Comparison of ENCODE assay signal across 8 cellular contexts in genomic region chr2:98730053-98730850, GRCh38. TPM values are rescaled to one million over a fixed set of nuclear protein-coding genes. Genes with fewer than 3 reads are reported as not detected.
DNase-seq lines count a peak whose midpoint lies in the region; ATAC-seq, FAIRE-seq and TF ChIP-seq lines count a peak whose summit lies in the region.

No MANE protein-coding gene starts in this region.

- no peak overlapping the region for H2BK120ac ChIP-seq in H1 (replicated peaks; ENCODE audit: low read depth, low read length)

- no peaks in the 10 kb centered on the region for H3K9me3 Mint-ChIP-seq in activated CD8-positive, alpha-beta memory T cell treated with anti-CD3 and anti-CD28 coated beads, Interleukin-2, amount 10 ng/mL, durations not matched to agents 7 days and 5 days (ENCODE audit: low read depth)

- H3K4ac ChIP-seq in H1 (replicated peaks; ENCODE audit: insufficient read length, low read depth, low read length): no peak overlapping the region

- H3K27me3 Mint-ChIP-seq in activated CD8-positive, alpha-beta memory T cell treated with anti-CD3 and anti-CD28 coated beads, Interleukin-2, amount 10 ng/mL, durations not matched to agents 7 days and 5 days: no peaks in the 10 kb centered on the region

- H3K56ac ChIP-seq in H1 (replicated peaks; ENCODE audit: insufficient read length, low read depth, low read length): no peak overlapping the region

- no peak overlapping the region for H2BK5ac ChIP-seq in H1 (ENCODE audit: low read depth, low read length)

- peak overlapping the region; percentile 86 for H3K27ac Mint-ChIP-seq in activated CD8-positive, alpha-beta memory T cell treated with anti-CD3 and anti-CD28 coated beads, Interleukin-2, amount 10 ng/mL, durations not matched to agents 7 days and 5 days

- no peak overlapping the region for H2BK20ac ChIP-seq in H1 (ENCODE audit: low read length)

- H4K5ac ChIP-seq in H1 (ENCODE audit: insufficient read length, low read depth, low read length): no peak overlapping the region

- H3K4me3 ChIP-seq in H1 (ENCODE audit: extremely low read depth in 1 of 4, insufficient read depth in 2 of 4, low read depth in 3 of 4, low read length in 4 of 4): peak overlapping the region; percentile 46 to 70 (median 55)
- H3K4me3 ChIP-seq in mesodermal cell (ENCODE audit: extremely low read depth, insufficient read depth, low read length, poor library complexity, severe bottlenecking): peak overlapping the region; percentile 44

- H3K23me2 ChIP-seq in H1 (ENCODE audit: low read depth, low read length): peaks cover 4% of the 10 kb centered on the region; the same call in 1 of the 2 replicates

- H3K79me2 ChIP-seq in H1 (ENCODE audit: control insufficient read depth in 1 of 2, insufficient read depth in 2 of 2, low read length in 2 of 2): no peaks in the 10 kb centered on the region

- WGBS in H1 (ENCODE audit: extremely low coverage in 1 of 2, insufficient coverage in 1 of 2, insufficient read length in 1 of 2, insufficient replicate concordance in 2 of 2, low coverage in 1 of 2, low lambda C conversion rate in 2 of 2, missing lambda C conversion rate in 1 of 2), 2 experiments: 11% methylated on average over 25 of the region's 70 CpGs; no CpG with 5 or more reads in 1 of the 2 experiments
- WGBS in mesodermal cell (ENCODE audit: insufficient coverage in 2 of 2), 2 experiments: 5 to 6% methylated on average over 38 to 42 of the region's 70 CpGs

- CTCF ChIA-PET in activated CD8-positive, alpha-beta memory T cell treated with anti-CD3 and anti-CD28 coated beads, Interleukin-2, amount 10 ng/mL, durations not matched to agents 7 days and 5 days (lab: Charles Lee): interaction anchor here (0.5 to 4.8 kb wide), 16 partner anchors 10 to 106 kb away, joined by 3 to 24 read pairs (median 8); no protein-coding TSS in a partner anchor
- CTCF ChIA-PET in H1 (lab: Charles Lee; ENCODE audit: partially characterized antibody): interaction anchor here (1.0 to 1.7 kb wide), 2 partner anchors 85 to 93 kb away, joined by 3 to 4 read pairs; no protein-coding TSS in a partner anchor

- TF ChIP-seq RAD21 in H1 (IDR thresholded peaks at IDR 0.05 in 1 of 2, conservative IDR thresholded peaks at IDR 0.05 in 1 of 2; ENCODE audit: low read depth in 2 of 2, low read length in 2 of 2): no peak

- peak overlapping the region; percentile 90 for H3K4me3 Mint-ChIP-seq in activated CD8-positive, alpha-beta memory T cell treated with anti-CD3 and anti-CD28 coated beads, Interleukin-2, amount 10 ng/mL, durations not matched to agents 7 days and 5 days

- no peak overlapping the region for H3K9ac ChIP-seq in H1 (replicated peaks in 1 of 4; ENCODE audit: extremely low read depth in 1 of 4, low read depth in 3 of 4, low read length in 3 of 4)

- H4K8ac ChIP-seq in H1 (ENCODE audit: extremely low read depth, insufficient read depth, low read length): peak overlapping the region; percentile 57; the same call in 1 of the 2 replicates

- H3K14ac ChIP-seq in H1 (ENCODE audit: insufficient read length): no peak overlapping the region

- FAIRE-seq in H1 (lab: Jason Lieb, UNC): no peak

- POLR2A ChIA-PET in H1 (lab: Charles Lee; ENCODE audit: partially characterized antibody): interaction anchor here (0.7 kb wide), 1 partner anchor 28 kb away, joined by 3 read pairs; no protein-coding TSS in a partner anchor

- H3K36me3 ChIP-seq in H1 (ENCODE audit: control insufficient read depth in 2 of 4, insufficient read depth in 4 of 4, low read length in 3 of 4) (no peaks in the 10 kb centered on the region), mesodermal cell (ENCODE audit: control insufficient read depth, insufficient read depth, low read length) (no peaks in the 10 kb centered on the region)

- peaks cover 20% of the 10 kb centered on the region for H3K36me3 Mint-ChIP-seq in activated CD8-positive, alpha-beta memory T cell treated with anti-CD3 and anti-CD28 coated beads, Interleukin-2, amount 10 ng/mL, durations not matched to agents 7 days and 5 days

- no peak overlapping the region for H2AK5ac ChIP-seq in H1 (ENCODE audit: low read depth, low read length)

- H3K27ac ChIP-seq in H1 (ENCODE audit: low read depth, low read length) (no peak overlapping the region), mesodermal cell (ENCODE audit: low read depth, low read length, severe bottlenecking) (no peak overlapping the region)

- no peak for TF ChIP-seq EP300 in H1 (IDR thresholded peaks at IDR 0.05; ENCODE audit: borderline replicate concordance in 1 of 2, low read depth in 2 of 2, low read length in 2 of 2)

- peak overlapping the region; percentile 72 to 76 for H3K4me2 ChIP-seq in H1 (ENCODE audit: insufficient read depth in 1 of 2, low read depth in 2 of 2, low read length in 2 of 2)

- H3K79me1 ChIP-seq in H1 (ENCODE audit: low read depth, low read length): no peaks in the 10 kb centered on the region

- H2AFZ ChIP-seq in H1 (ENCODE audit: low read length): peak overlapping the region; percentile 78; the same call in 1 of the 2 replicates

- H3K27me3 ChIP-seq in H1 (replicated peaks in 1 of 4; ENCODE audit: control insufficient read depth in 3 of 4, extremely low read depth in 1 of 4, insufficient read depth in 3 of 4, low read length in 3 of 4): peaks cover 2 to 32% (median 27%) of the 10 kb centered on the region in 4 experiments

- no peak overlapping the region for H2BK12ac ChIP-seq in H1 (ENCODE audit: low read depth, low read length)

- no peak overlapping the region for H2BK15ac ChIP-seq in H1 (ENCODE audit: low read length)

- no peaks in the 10 kb centered on the region for H4K20me1 ChIP-seq in H1 (replicated peaks in 1 of 2; ENCODE audit: control insufficient read depth in 1 of 2, insufficient read depth in 2 of 2, low read length in 2 of 2)

- no peak overlapping the region for H4K91ac ChIP-seq in H1 (replicated peaks; ENCODE audit: insufficient read length, low read length)

- no peak overlapping the region for H3K18ac ChIP-seq in H1 (ENCODE audit: extremely low read depth, low read length)

- peaks cover 64% of the 10 kb centered on the region for H3K4me1 Mint-ChIP-seq in activated CD8-positive, alpha-beta memory T cell treated with anti-CD3 and anti-CD28 coated beads, Interleukin-2, amount 10 ng/mL, durations not matched to agents 7 days and 5 days

- peaks cover 0 to 5% of the 10 kb centered on the region in 2 experiments; a peak in 1 of 4 replicates for H3K9me3 ChIP-seq in H1 (ENCODE audit: insufficient read depth in 2 of 2, low read depth in 1 of 2, low read length in 1 of 2)
- peaks cover 6% of the 10 kb centered on the region for H3K9me3 ChIP-seq in mesodermal cell (ENCODE audit: control insufficient read depth, low read length)

- H3K4me1 ChIP-seq in H1 (replicated peaks in 1 of 4; ENCODE audit: control insufficient read depth in 3 of 4, insufficient read depth in 4 of 4, low read length in 3 of 4) (peaks cover 0 to 5% (median under 1%) of the 10 kb centered on the region in 4 experiments; a peak in 3 of 7 replicates), mesodermal cell (ENCODE audit: control insufficient read depth, insufficient read depth, low read length, poor library complexity, severe bottlenecking) (no peaks in the 10 kb centered on the region)

- TF ChIP-seq CTCF in H1 (IDR thresholded peaks at IDR 0.05; ENCODE audit: control extremely low read depth in 1 of 3, insufficient read depth in 1 of 3, low read depth in 1 of 3, low read length in 3 of 3): no peak

- H3K23ac ChIP-seq in H1 (ENCODE audit: insufficient read length): no peak overlapping the region

- DNase-seq in NCI-H2196 (lab: John Stamatoyannopoulos, UW; ENCODE audit: unreplicated experiment): peak; percentile 37
- no peak for DNase-seq in NCI-H2196 treated with DMSO at 0.1 percent for 48 hours (lab: John Stamatoyannopoulos, UW; ENCODE audit: unreplicated experiment)
- peak; percentile 48 for DNase-seq in NCI-H2171 (lab: John Stamatoyannopoulos, UW)
- peak; percentile 75 for DNase-seq in activated CD8-positive, alpha-beta memory T cell treated with anti-CD3 and anti-CD28 coated beads, Interleukin-2, amount 10 ng/mL, durations not matched to agents 7 days and 5 days
- peak in 1 of 2 experiments; percentile 62 for DNase-seq in H1 (ENCODE audit: low read depth in 1 of 2, low spot score in 2 of 2)
- DNase-seq in stimulated activated CD8-positive, alpha-beta memory T cell treated with anti-CD3 and anti-CD28 coated beads, Interleukin-4, amount 100 ng/mL, for 1 hour (ENCODE audit: low read depth in 2 of 2, low spot score in 1 of 2): peak; percentile 11 to 27

- TF ChIP-seq POLR2A in H1 (IDR thresholded peaks at IDR 0.05; ENCODE audit: control extremely low read depth in 1 of 2, low read depth in 2 of 2, low read length in 2 of 2): no peak

- ATAC-seq in activated CD8-positive, alpha-beta memory T cell treated with anti-CD3 and anti-CD28 coated beads, Interleukin-2, amount 10 ng/mL, durations not matched to agents 7 days and 5 days: peak; percentile 22
- no peak for ATAC-seq in HG03469 (IDR thresholded peaks at IDR 0.05; ENCODE audit: unreplicated experiment)

TF ChIP-seq in H1, 55 proteins besides CTCF, POLR2A, EP300 and RAD21 (continues in another document):
- TF ChIP-seq CEBPB (IDR thresholded peaks at IDR 0.05; ENCODE audit: low read depth, low read length) (no peak), TEAD4 (IDR thresholded peaks at IDR 0.05; ENCODE audit: low read depth, low read length) (no peak), RFX5 (IDR thresholded peaks at IDR 0.05; ENCODE audit: borderline replicate concordance, low read depth, low read length) (no peak), CHD2 (IDR thresholded peaks at IDR 0.05; ENCODE audit: low read length) (no peak), SIN3A (conservative IDR thresholded peaks at IDR 0.05 in 1 of 2, IDR thresholded peaks at IDR 0.05 in 1 of 2; ENCODE audit: low read depth in 1 of 2, low read length in 2 of 2) (0 out of 4 replicates have a peak, but pooled peaks of 1 of the 2 experiments have one; percentile 31), EZH2 (IDR thresholded peaks at IDR 0.05; ENCODE audit: low read depth, low read length, severe bottlenecking) (peak; percentile 47), BCL11A (IDR thresholded peaks at IDR 0.05; ENCODE audit: low read depth in 2 of 2, low read length in 2 of 2) (no peak), PHF8 (conservative IDR thresholded peaks at IDR 0.05; ENCODE audit: low read depth, low read length) (0 out of 2 replicates have a peak, but pooled peaks have one; percentile 16)

RNA-seq across cellular contexts. Expression of gene MGAT4A, which starts 0.7 kb away (rescaled TPM):
- 10 to 100 TPM; 57.4 to 72.0 TPM for total RNA-seq in activated CD8-positive, alpha-beta memory T cell treated with anti-CD3 and anti-CD28 coated beads, Interleukin-2, amount 10 ng/mL, durations not matched to agents 7 days and 5 days
- 7.3 and 7.7 TPM in 2 replicates for total RNA-seq in H1 (2021; fragmentation: NEBNext Ultra II Directional; extraction: Animal tissue kit (Norgen Biotek cat#: 25700))
- 0.88 and 1.4 TPM in 2 replicates for polyA plus RNA-seq in H1 (2011; rRNA removed)
- 1.1 TPM for polyA plus RNA-seq in H1 (2011; cell fraction: cytosol; rRNA removed)
- polyA plus RNA-seq in H1 (2011; cell fraction: nucleus; rRNA removed): 0.77 TPM
- polyA plus RNA-seq in H1 (2012, experiment 1 of 2): 2.2 to 4.4 TPM (median 2.8 TPM) in 4 replicates
- 0.76 TPM for polyA plus RNA-seq in H1 (2012, experiment 2 of 2)
- polyA plus RNA-seq in H1 (2013, experiment 1 of 2): 2.2 TPM
- polyA plus RNA-seq in H1 (2013, experiment 2 of 2): 2.3 TPM
- polyA minus RNA-seq in H1 (2011; rRNA and poly(A)+ RNA removed): 2.8 and 3.1 TPM in 2 replicates
- 0.95 TPM for polyA minus RNA-seq in H1 (2011; cell fraction: cytosol; rRNA and poly(A)+ RNA removed)
- 4.7 TPM for polyA minus RNA-seq in H1 (2011; cell fraction: nucleus; rRNA and poly(A)+ RNA removed)
- 1.9 TPM for polyA plus RNA-seq in mesodermal cell (2013, experiment 1 of 2)
- 1.5 TPM for polyA plus RNA-seq in mesodermal cell (2013, experiment 2 of 2)
